ENCODE assay signal across 32 cellular contexts in genomic region chr11:31133064-31133463, GRCh38.
"Had no signal": no experiment of that assay in that cellular context is flagged by ENCODE, and none has a peak within 500 bp of the region (broad histone marks: within the 10 kb centered on the region; RNA-seq: fewer than 3 reads in every experiment).

No MANE protein-coding gene starts in this region.

- H3K36me3 ChIP-seq: adrenal gland, esophagus squamous epithelium, gastroesophageal sphincter, WERI-Rb-1 had no signal

- H3K27ac Mint-ChIP-seq: activated B cell treated with CpG ODN at 0.5 μM for 24 hours; activated CD8-positive, alpha-beta T cell treated with anti-CD3 and anti-CD28 coated beads for 36 hours; activated naive CD4-positive, alpha-beta T cell treated with anti-CD3 and anti-CD28 coated beads, Interleukin-2, amount 50 U/mL, for 24 hours; activated naive CD8-positive, alpha-beta T cell treated with anti-CD3 and anti-CD28 coated beads for 36 hours; activated naive CD8-positive, alpha-beta T cell treated with anti-CD3 and anti-CD28 coated beads, Interleukin-2, amount 50 U/mL, for 24 hours; activated T-helper 17 cell treated with anti-CD3 and anti-CD28 coated beads, Interleukin-2, amount 50 U/mL, for 72 hours; effector memory CD8-positive, alpha-beta T cell; T-helper 17 cell; T-helper 2 cell treated with Interferon-gamma antibody and Interleukin-4, amounts not matched to agents 5 μg/mL and 100 μg/mL, for 36 hours had no signal

- DNase-seq: activated B cell treated with CpG ODN at 0.5 μM for 24 hours; activated CD4-positive, alpha-beta T cell treated with anti-CD3 and anti-CD28 coated beads for 48 hours; activated CD4-positive, alpha-beta T cell treated with anti-CD3 and anti-CD28 coated beads, Interleukin-2, amount 50 U/mL, for 1 hour; activated CD4-positive, alpha-beta T cell treated with anti-CD3 and anti-CD28 coated beads, Interleukin-2, amount 50 U/mL, for 48 hours; activated CD8-positive, alpha-beta memory T cell treated with anti-CD3 and anti-CD28 coated beads for 24 hours; activated CD8-positive, alpha-beta T cell treated with anti-CD3 and anti-CD28 coated beads for 36 hours; activated effector memory CD4-positive, alpha-beta T cell treated with Interleukin-2 at 50 U/mL for 16 hours; activated gamma-delta T cell treated with Interleukin-2 at 50 U/mL for 16 hours; activated naive CD4-positive, alpha-beta T cell treated with Interleukin-2 at 50 U/mL for 16 hours; activated naive CD8-positive, alpha-beta T cell treated with anti-CD3 and anti-CD28 coated beads for 36 hours; activated naive CD8-positive, alpha-beta T cell treated with anti-CD3 and anti-CD28 coated beads, Interleukin-2, amount 50 U/mL, for 24 hours; activated T-cell treated with anti-CD3 and anti-CD28 coated beads, Interleukin-2, amount 50 U/mL, for 4 hours; adrenal gland; amygdala; aorta; body of pancreas; cortex of kidney; dermis blood vessel endothelial cell; effector CD4-positive, alpha-beta T cell; effector memory CD8-positive, alpha-beta T cell; esophagus squamous epithelium; foreskin melanocyte; T-helper 1 cell; T-helper 17 cell; T1000; WERI-Rb-1 had no signal

- H3K9me3 Mint-ChIP-seq: activated B cell treated with CpG ODN at 0.5 μM for 24 hours; activated CD8-positive, alpha-beta T cell treated with anti-CD3 and anti-CD28 coated beads for 36 hours; activated naive CD8-positive, alpha-beta T cell treated with anti-CD3 and anti-CD28 coated beads for 36 hours; activated naive CD8-positive, alpha-beta T cell treated with anti-CD3 and anti-CD28 coated beads, Interleukin-2, amount 50 U/mL, for 24 hours; activated T-cell treated with anti-CD3 and anti-CD28 coated beads, Interleukin-2, amount 50 U/mL, for 4 hours; activated T-helper 17 cell treated with anti-CD3 and anti-CD28 coated beads, Interleukin-2, amount 50 U/mL, for 72 hours; T-helper 2 cell treated with Interferon-gamma antibody and Interleukin-4, amounts not matched to agents 5 μg/mL and 100 μg/mL, for 36 hours had no signal

- H3K27me3 Mint-ChIP-seq: activated B cell treated with CpG ODN at 0.5 μM for 24 hours; activated CD8-positive, alpha-beta T cell treated with anti-CD3 and anti-CD28 coated beads for 36 hours; activated naive CD8-positive, alpha-beta T cell treated with anti-CD3 and anti-CD28 coated beads for 36 hours; activated naive CD8-positive, alpha-beta T cell treated with anti-CD3 and anti-CD28 coated beads, Interleukin-2, amount 50 U/mL, for 24 hours; activated T-helper 17 cell treated with anti-CD3 and anti-CD28 coated beads, Interleukin-2, amount 50 U/mL, for 72 hours; effector memory CD8-positive, alpha-beta T cell; T-helper 17 cell had no signal

- ATAC-seq: activated CD4-positive, CD25-positive, alpha-beta regulatory T cell treated with anti-CD3 and anti-CD28 coated beads, Interleukin-2, amount 50 U/mL, for 24 hours; activated CD8-positive, alpha-beta T cell treated with anti-CD3 and anti-CD28 coated beads for 36 hours; activated naive CD8-positive, alpha-beta T cell treated with anti-CD3 and anti-CD28 coated beads, Interleukin-2, amount 50 U/mL, for 24 hours; activated T-cell treated with anti-CD3 and anti-CD28 coated beads, Interleukin-2, amount 50 U/mL, for 4 hours; activated T-helper 17 cell treated with anti-CD3 and anti-CD28 coated beads, Interleukin-2, amount 50 U/mL, for 72 hours; body of pancreas; effector memory CD8-positive, alpha-beta T cell; gastroesophageal sphincter; T-helper 17 cell had no signal

- H3K4me1 Mint-ChIP-seq: activated B cell treated with CpG ODN at 0.5 μM for 24 hours; activated naive CD4-positive, alpha-beta T cell treated with anti-CD3 and anti-CD28 coated beads, Interleukin-2, amount 50 U/mL, for 24 hours; activated naive CD8-positive, alpha-beta T cell treated with anti-CD3 and anti-CD28 coated beads for 36 hours; activated naive CD8-positive, alpha-beta T cell treated with anti-CD3 and anti-CD28 coated beads, Interleukin-2, amount 50 U/mL, for 24 hours; activated T-helper 17 cell treated with anti-CD3 and anti-CD28 coated beads, Interleukin-2, amount 50 U/mL, for 72 hours; T-helper 17 cell had no signal

- H3K9me3 ChIP-seq: adrenal gland, body of pancreas, esophagus squamous epithelium, gastroesophageal sphincter had no signal

- H3K4me1 ChIP-seq: adrenal gland, body of pancreas, esophagus squamous epithelium, gastroesophageal sphincter had no signal

- H3K27ac ChIP-seq: adrenal gland, body of pancreas, epithelial cell of prostate, esophagus squamous epithelium, gastroesophageal sphincter, WERI-Rb-1 had no signal

- H3K4me3 Mint-ChIP-seq: activated B cell treated with CpG ODN at 0.5 μM for 24 hours; activated CD8-positive, alpha-beta T cell treated with anti-CD3 and anti-CD28 coated beads for 36 hours; activated naive CD4-positive, alpha-beta T cell treated with anti-CD3 and anti-CD28 coated beads, Interleukin-2, amount 50 U/mL, for 24 hours; activated naive CD8-positive, alpha-beta T cell treated with anti-CD3 and anti-CD28 coated beads for 36 hours; activated naive CD8-positive, alpha-beta T cell treated with anti-CD3 and anti-CD28 coated beads, Interleukin-2, amount 50 U/mL, for 24 hours; activated T-cell treated with anti-CD3 and anti-CD28 coated beads, Interleukin-2, amount 50 U/mL, for 4 hours; activated T-helper 17 cell treated with anti-CD3 and anti-CD28 coated beads, Interleukin-2, amount 50 U/mL, for 72 hours; effector memory CD8-positive, alpha-beta T cell; T-helper 17 cell; T-helper 2 cell treated with Interferon-gamma antibody and Interleukin-4, amounts not matched to agents 5 μg/mL and 100 μg/mL, for 36 hours had no signal

- H3K27me3 ChIP-seq: adrenal gland, body of pancreas, esophagus squamous epithelium, gastroesophageal sphincter had no signal

- H3K36me3 Mint-ChIP-seq: activated naive CD4-positive, alpha-beta T cell treated with anti-CD3 and anti-CD28 coated beads, Interleukin-2, amount 50 U/mL, for 24 hours; activated naive CD8-positive, alpha-beta T cell treated with anti-CD3 and anti-CD28 coated beads for 36 hours had no signal

- H3K4me3 ChIP-seq: adrenal gland, body of pancreas, esophagus squamous epithelium, gastroesophageal sphincter had no signal
